In genomic region chr12:114767906-114768697, GRCh38 we compare ENCODE assay signal across 1 cellular context.
TF ChIP-seq lines count a peak whose summit lies in the region.

No MANE protein-coding gene starts in this region.

TF ChIP-seq in IMR-90, 13 proteins besides CTCF, POLR2A, EP300 and RAD21:
- TF ChIP-seq MXI1 (IDR thresholded peaks at IDR 0.05; ENCODE audit: borderline replicate concordance, low read depth, low read length), result no peak
- no peak for TF ChIP-seq USF2 (IDR thresholded peaks at IDR 0.05; ENCODE audit: low read depth, low read length)
- no peak for TF ChIP-seq SMC3 (IDR thresholded peaks at IDR 0.05; ENCODE audit: low read depth, low read length)
- no peak for TF ChIP-seq RFX5 (IDR thresholded peaks at IDR 0.05; ENCODE audit: low read depth, low read length)
- TF ChIP-seq MAZ (IDR thresholded peaks at IDR 0.05; ENCODE audit: borderline replicate concordance, low read depth, low read length), result no peak
